In the genomic region with DNA sequence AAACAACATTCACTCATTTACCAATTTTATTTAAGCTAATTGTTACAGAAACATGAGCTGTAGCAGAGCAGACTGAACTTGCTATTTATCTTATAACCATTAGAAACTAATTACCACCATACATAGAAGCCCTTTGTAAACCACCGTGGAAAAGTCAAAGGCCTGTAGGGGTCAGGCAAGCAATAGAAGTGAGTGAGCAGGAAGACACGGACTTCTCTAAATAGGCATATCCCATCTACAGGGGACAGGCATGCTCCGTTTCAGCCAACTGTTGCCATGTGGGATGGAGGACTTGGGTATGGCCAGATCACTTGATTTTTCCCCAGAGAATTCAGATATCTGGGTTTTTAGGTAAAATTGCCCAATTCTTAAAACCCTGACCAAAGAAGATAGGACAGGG, we compare ENCODE assay signal across 8 cellular contexts. TPM values are rescaled to one million over a fixed set of nuclear protein-coding genes. Genes with fewer than 3 reads are reported as not detected.
A peak's percentile ranks its signal among the peaks of the same experiment; 100 is the strongest.
DNase-seq lines count a peak whose midpoint lies in the region; ATAC-seq and TF ChIP-seq lines count a peak whose summit lies in the region.

No MANE protein-coding gene starts in this region.

- no peak overlapping the region for H3K9ac ChIP-seq in neural progenitor cell

- DNase-seq in GM12865 (ENCODE audit: low read depth) (peak; percentile 26), LNCaP clone FGC (ENCODE audit: low read depth) (no peak), chondrocyte (ENCODE audit: low spot score) (no peak), neural progenitor cell (ENCODE audit: low spot score) (peak; percentile 55), activated gamma-delta T cell (lab: John Stamatoyannopoulos, UW) (no peak), RPMI8226 (no peak)

- peaks cover 9% of the 10 kb centered on the region for H3K27me3 Mint-ChIP-seq in chondrocyte (ENCODE audit: low read depth)
- H3K27me3 Mint-ChIP-seq in neural progenitor cell (ENCODE audit: insufficient read depth, low read depth), result no peaks in the 10 kb centered on the region

- ATAC-seq in HG03108 (IDR thresholded peaks at IDR 0.05; ENCODE audit: unreplicated experiment) (no peak), HG02981 (IDR thresholded peaks at IDR 0.05; ENCODE audit: unreplicated experiment) (no peak)

- H3K4me1 ChIP-seq in neural progenitor cell, result peaks cover 5% of the 10 kb centered on the region

- H3K27ac ChIP-seq in neural progenitor cell, result no peak overlapping the region

- no peaks in the 10 kb centered on the region for H3K27me3 ChIP-seq in neural progenitor cell

- H2AFZ ChIP-seq in neural progenitor cell (replicated peaks), result no peak overlapping the region

- H3K4me3 Mint-ChIP-seq in chondrocyte (ENCODE audit: unreplicated experiment) (no peak overlapping the region), neural progenitor cell (no peak overlapping the region)

- no peaks in the 10 kb centered on the region for H3F3A ChIP-seq in neural progenitor cell (ENCODE audit: low read depth)

- TF ChIP-seq CTCF in GM12865 (IDR thresholded peaks at IDR 0.05; ENCODE audit: insufficient read depth, low read depth, low read length, missing control alignments) (peak; percentile 22), LNCaP clone FGC (IDR thresholded peaks at IDR 0.05; ENCODE audit: control insufficient read depth, extremely low read depth, insufficient read depth) (peak; percentile 59), chondrocyte (IDR thresholded peaks at IDR 0.05) (peak; percentile 64), neural progenitor cell (IDR thresholded peaks at IDR 0.05) (peak; percentile 67)

- H3K4me3 ChIP-seq in GM12865 (ENCODE audit: low read depth, low read length) (no peak overlapping the region), LNCaP clone FGC (ENCODE audit: low read depth, low read length) (no peak overlapping the region), neural progenitor cell (no peak overlapping the region)

- no peaks in the 10 kb centered on the region for H3K36me3 ChIP-seq in neural progenitor cell

- H3K27ac Mint-ChIP-seq in chondrocyte (ENCODE audit: unreplicated experiment), result no peak overlapping the region
- no peak overlapping the region for H3K27ac Mint-ChIP-seq in neural progenitor cell

- no peak overlapping the region for H3K4me2 ChIP-seq in neural progenitor cell

- no peaks in the 10 kb centered on the region for H3K36me3 Mint-ChIP-seq in chondrocyte (ENCODE audit: low read depth)
- peaks cover 4% of the 10 kb centered on the region for H3K36me3 Mint-ChIP-seq in neural progenitor cell

- H3K4me1 Mint-ChIP-seq in chondrocyte (ENCODE audit: low read depth) (peaks cover 30% of the 10 kb centered on the region), neural progenitor cell (peaks cover 13% of the 10 kb centered on the region)

- no peaks in the 10 kb centered on the region for H4K20me1 ChIP-seq in neural progenitor cell (ENCODE audit: low read depth)

- H3K9me3 ChIP-seq in neural progenitor cell (ENCODE audit: low read depth), result no peaks in the 10 kb centered on the region

- H3K9me3 Mint-ChIP-seq in chondrocyte (ENCODE audit: low read depth) (no peaks in the 10 kb centered on the region), neural progenitor cell (no peaks in the 10 kb centered on the region)

- H3K79me2 ChIP-seq in neural progenitor cell (ENCODE audit: low read depth), result no peaks in the 10 kb centered on the region

RNA-seq across cellular contexts. Expression of a gene that starts 44.8 kb away (rescaled TPM):
- total RNA-seq in chondrocyte (106 to 133 TPM (median 109 TPM) in 3 replicates), neural progenitor cell (ENCODE audit: low replicate concordance) (51.7 and 58.9 TPM in 2 replicates)

Comparison
In these comparisons a context has a peak if more than half of its experiments do, and no peak if none do; other contexts are left out.
1. DNase-seq: peak in GM12865 (single experiment) and neural progenitor cell (single experiment); none in LNCaP clone FGC (single experiment), chondrocyte (single experiment), activated gamma-delta T cell (single experiment) and RPMI8226 (single experiment).
2. Peak in every context shown above with its lines, with median percentiles within 50 percentile points of each other: CTCF ChIP-seq.